Comparison of ENCODE assay signal across 11 cellular contexts in the genomic region with DNA sequence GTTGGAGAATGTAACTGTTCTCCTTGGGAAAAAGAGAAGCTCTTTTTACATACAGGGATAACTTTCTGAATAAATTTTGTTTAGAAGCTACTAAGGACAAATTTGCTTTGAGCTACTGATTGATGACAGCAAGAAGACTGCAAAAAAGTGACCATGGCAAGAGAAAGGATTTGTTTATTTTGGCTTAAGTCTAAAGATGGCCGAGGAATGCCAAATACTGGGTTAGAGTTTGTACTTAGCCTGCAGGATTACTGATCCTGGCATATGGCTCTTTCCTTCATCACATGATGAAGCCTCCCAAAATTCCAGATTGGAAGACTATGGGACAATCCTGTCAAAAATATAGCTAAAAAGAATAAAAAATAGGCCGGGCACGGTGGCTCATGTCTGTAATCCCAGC.
"Had no signal": no experiment of that assay in that cellular context is flagged by ENCODE, and none has a peak within 500 bp of the region (broad histone marks: within the 10 kb centered on the region; RNA-seq: fewer than 3 reads in every experiment).

No MANE protein-coding gene starts in this region.

- H3K27ac ChIP-seq: GM23248 had no signal

- ATAC-seq: GM23338, HCT116 had no signal

- H3K9ac ChIP-seq: GM23248 had no signal

- H3K4me3 ChIP-seq: GM23248, GM23338, HAP-1 had no signal

- H2AFZ ChIP-seq: GM23248, GM23338 had no signal

- H3K4me1 ChIP-seq: HAP-1 had no signal

- H3K36me3 ChIP-seq: HAP-1 had no signal

- FAIRE-seq: H1, H54 had no signal

- H3K9me3 ChIP-seq: HAP-1 had no signal

- H3K4me2 ChIP-seq: GM23338 had no signal

- DNase-seq: GM23248, GOT3, H7, H9, HCEC 1CT, HFFc6 had no signal
